In genomic region chr1:27137544-27138075, GRCh38 we compare ENCODE assay signal across 9 cellular contexts. TPM values are rescaled to one million over a fixed set of nuclear protein-coding genes. Genes with fewer than 3 reads are reported as not detected.
DNase-seq lines count a peak whose midpoint lies in the region; ATAC-seq and TF ChIP-seq lines count a peak whose summit lies in the region.
"Had no signal": no experiment of that assay in that cellular context is flagged by ENCODE, and none has a peak within 500 bp of the region (broad histone marks: within the 10 kb centered on the region; RNA-seq: fewer than 3 reads in every experiment).

No MANE protein-coding gene starts in this region.

- H2AFZ ChIP-seq in osteoblast (ENCODE audit: low read length) = no peak overlapping the region

- TF ChIP-seq CTCF in activated B cell treated with CpG ODN at 0.5 μM for 24 hours (IDR thresholded peaks at IDR 0.05) (no peak), uterus (IDR thresholded peaks at IDR 0.05) (no peak), osteoblast (IDR thresholded peaks at IDR 0.05; ENCODE audit: extremely low read depth, low read depth, low read length) (no peak)

- H3K79me2 ChIP-seq in osteoblast (ENCODE audit: insufficient read depth, low read length) = peaks cover 73% of the 10 kb centered on the region

- peaks cover 50% of the 10 kb centered on the region for H3K4me1 Mint-ChIP-seq in activated B cell treated with CpG ODN at 0.5 μM for 24 hours

- no peak for TF ChIP-seq POLR2A in uterus (IDR thresholded peaks at IDR 0.05)

- no peak overlapping the region for H3K4me2 ChIP-seq in osteoblast (ENCODE audit: insufficient read depth, low read length)

- no peaks in the 10 kb centered on the region for H3K27me3 ChIP-seq in uterus
- H3K27me3 ChIP-seq in osteoblast (ENCODE audit: insufficient read depth, low read length) = no peaks in the 10 kb centered on the region
- H3K27me3 ChIP-seq: adrenal gland had no signal

- no peaks in the 10 kb centered on the region for H3K27me3 Mint-ChIP-seq in activated B cell treated with CpG ODN at 0.5 μM for 24 hours

- H3K4me3 ChIP-seq in uterus (no peak overlapping the region), osteoblast (ENCODE audit: insufficient read depth, low read length) (no peak overlapping the region)
- H3K4me3 ChIP-seq: adrenal gland had no signal

- H3K4me1 ChIP-seq in uterus (no peaks in the 10 kb centered on the region), osteoblast (ENCODE audit: insufficient read depth, low read length) (no peaks in the 10 kb centered on the region)

- ATAC-seq in activated B cell treated with CpG ODN at 0.5 μM for 24 hours (ENCODE audit: low read depth) (no peak), Right ventricle myocardium superior (ENCODE audit: poor library complexity) (peak; percentile 52)

- no peaks in the 10 kb centered on the region for H3K9me3 ChIP-seq in uterus
- no peaks in the 10 kb centered on the region for H3K9me3 ChIP-seq in osteoblast (ENCODE audit: low read depth, low read length)
- H3K9me3 ChIP-seq: adrenal gland had no signal

- POLR2A ChIA-PET in activated B cell treated with CpG ODN at 0.5 μM for 24 hours (lab: Charles Lee) = interaction anchor here (0.6 to 12.3 kb wide), 4 partner anchors 14 to 31 kb away, joined by 3 to 127 read pairs (median 4); partner anchors contain the start of gene SLC9A1

- intact Hi-C loops in activated B cell treated with CpG ODN at 0.5 μM for 24 hours (cut with micrococcal nuclease) (loop anchor here (1.0 kb wide), 1 partner anchor 18 kb away; the partner anchor contains the start of gene SLC9A1), Right ventricle myocardium superior (cut with DNase I) (no loop called here), uterus (cut with DNase I; ENCODE audit: low total_unique reads) (no loop called here)

- H3K36me3 Mint-ChIP-seq in activated B cell treated with CpG ODN at 0.5 μM for 24 hours (ENCODE audit: low read depth) = no peaks in the 10 kb centered on the region

- H3K9me3 Mint-ChIP-seq in activated B cell treated with CpG ODN at 0.5 μM for 24 hours = no peaks in the 10 kb centered on the region

- peaks cover 49% of the 10 kb centered on the region for H4K20me1 ChIP-seq in osteoblast (ENCODE audit: insufficient read depth, low read length)

- CTCF ChIA-PET in activated B cell treated with CpG ODN at 0.5 μM for 24 hours (lab: Charles Lee) = interaction anchor here (0.7 kb wide), 1 partner anchor 17 kb away, joined by 4 read pairs; the partner anchor contains the start of gene SLC9A1

- H3K27ac ChIP-seq in uterus (peak overlapping the region in 1 of 2 donors; percentile 12), osteoblast (ENCODE audit: low read depth, low read length) (no peak overlapping the region)

- no peak overlapping the region for H3K4me3 Mint-ChIP-seq in activated B cell treated with CpG ODN at 0.5 μM for 24 hours

- DNase-seq in ELR (ENCODE audit: low read depth) = peak; percentile 79
- no peak for DNase-seq in activated B cell treated with CpG ODN at 0.5 μM for 24 hours
- DNase-seq in Right ventricle myocardium superior = peak; percentile 58
- DNase-seq in retina = peak; percentile 61
- DNase-seq in uterus = no peak
- DNase-seq in osteoblast (ENCODE audit: insufficient read length, low spot score, missing footprints) = no peak
- no peak for DNase-seq in HuH-7 (ENCODE audit: low spot score)
- no peak for DNase-seq in superior temporal gyrus (ENCODE audit: extremely low spot score)

- peak overlapping the region; percentile 93 for H3K27ac Mint-ChIP-seq in activated B cell treated with CpG ODN at 0.5 μM for 24 hours

- H3K36me3 ChIP-seq in uterus (no peaks in the 10 kb centered on the region), osteoblast (ENCODE audit: insufficient read depth, low read length) (peaks cover 3% of the 10 kb centered on the region)
- H3K36me3 ChIP-seq: adrenal gland had no signal

RNA-seq across cellular contexts. Expression of gene SLC9A1, which starts 17.3 kb away (rescaled TPM):
- total RNA-seq in activated B cell treated with CpG ODN at 0.5 μM for 24 hours = 12.2 and 13.6 TPM in 2 replicates
- 17.6 TPM for total RNA-seq in Right ventricle myocardium superior
- 10 to 100 TPM in 2 of 4 donors, 1 to 10 TPM in 2; 3.1 to 33.6 (median 18.4) TPM for total RNA-seq in uterus
- 6.2 and 7.6 TPM in 2 replicates for total RNA-seq in osteoblast

Comparison
In these comparisons a context has a peak if more than half of its experiments do, and no peak if none do; other contexts are left out.
1. DNase-seq: peak in ELR (single experiment), Right ventricle myocardium superior (single experiment) and retina (single experiment); none in activated B cell treated with CpG ODN at 0.5 μM for 24 hours (single experiment), uterus (0 of 2), osteoblast (single experiment), HuH-7 (single experiment) and superior temporal gyrus (single experiment).